In genomic region chr15:25397110-25397509, GRCh38 we compare ENCODE assay signal across 3 cellular contexts.
TF ChIP-seq lines count a peak whose summit lies in the region.

No MANE protein-coding gene starts in this region.

TF ChIP-seq in WTC11, 78 proteins besides CTCF, POLR2A, EP300 and RAD21:
- no peak for TF ChIP-seq NR3C1 (CRISPR knock-in tag; conservative IDR thresholded peaks at IDR 0.05; ENCODE audit: low read depth)
- no peak for TF ChIP-seq ZNF232 (CRISPR knock-in tag; IDR thresholded peaks at IDR 0.05)
- TF ChIP-seq MAX (CRISPR knock-in tag; IDR thresholded peaks at IDR 0.05) = no peak
- no peak for TF ChIP-seq E2F5 (CRISPR knock-in tag; IDR thresholded peaks at IDR 0.05)
- no peak for TF ChIP-seq ZNF396 (CRISPR knock-in tag; IDR thresholded peaks at IDR 0.05; ENCODE audit: borderline replicate concordance)
- TF ChIP-seq CREM (CRISPR knock-in tag; IDR thresholded peaks at IDR 0.05) = no peak
- no peak for TF ChIP-seq CREB1 (CRISPR knock-in tag; IDR thresholded peaks at IDR 0.05)
- TF ChIP-seq ETV6 (CRISPR knock-in tag; IDR thresholded peaks at IDR 0.05) = no peak
- no peak for TF ChIP-seq SOX15 (CRISPR knock-in tag; IDR thresholded peaks at IDR 0.05)
- TF ChIP-seq ZNF671 (CRISPR knock-in tag; IDR thresholded peaks at IDR 0.05) = no peak
- TF ChIP-seq IRF2 (CRISPR knock-in tag; IDR thresholded peaks at IDR 0.05; ENCODE audit: borderline replicate concordance, low read depth) = no peak
- no peak for TF ChIP-seq GRHL2 (CRISPR knock-in tag; IDR thresholded peaks at IDR 0.05; ENCODE audit: insufficient replicate concordance, severe bottlenecking)
- no peak for TF ChIP-seq NR2C2 (CRISPR knock-in tag; IDR thresholded peaks at IDR 0.05)

TF ChIP-seq in endothelial cell of umbilical vein, 7 proteins besides CTCF, POLR2A, EP300 and RAD21:
- TF ChIP-seq MYC (IDR thresholded peaks at IDR 0.05; ENCODE audit: low read depth, low read length) (no peak), MAX (IDR thresholded peaks at IDR 0.05; ENCODE audit: insufficient read depth, insufficient read length) (no peak)

TF ChIP-seq in SK-N-SH, 30 proteins besides CTCF, POLR2A, EP300 and RAD21:
- TF ChIP-seq SMC3 (IDR thresholded peaks at IDR 0.05; ENCODE audit: low read depth, low read length) (no peak), RCOR1 (IDR thresholded peaks at IDR 0.05; ENCODE audit: low read length) (no peak), MXI1 (IDR thresholded peaks at IDR 0.05; ENCODE audit: low read depth, low read length) (no peak), FOSL2 (IDR thresholded peaks at IDR 0.05; ENCODE audit: borderline replicate concordance, low read depth) (no peak), RXRA (IDR thresholded peaks at IDR 0.05; ENCODE audit: borderline replicate concordance, low read depth) (no peak), NFIC (IDR thresholded peaks at IDR 0.05; ENCODE audit: borderline replicate concordance) (no peak), GATA2 (CRISPR knock-in tag; IDR thresholded peaks at IDR 0.05) (no peak), TAF1 (IDR thresholded peaks at IDR 0.05; ENCODE audit: borderline replicate concordance, low read depth, low read length) (no peak), EZH2phosphoT487 (IDR thresholded peaks at IDR 0.05; ENCODE audit: borderline replicate concordance, low read depth) (no peak), POLR2AphosphoS5 (IDR thresholded peaks at IDR 0.05; ENCODE audit: low read depth, low read length) (no peak), FOXM1 (IDR thresholded peaks at IDR 0.05; ENCODE audit: low read depth) (no peak), MAX (IDR thresholded peaks at IDR 0.05; ENCODE audit: low read depth) (no peak), YY1 (IDR thresholded peaks at IDR 0.05; ENCODE audit: low read depth) (no peak), PBX3 (IDR thresholded peaks at IDR 0.05) (no peak), JUND (IDR thresholded peaks at IDR 0.05) (no peak), SIN3A (IDR thresholded peaks at IDR 0.05; ENCODE audit: borderline replicate concordance, low read depth, low read length) (no peak), REST (IDR thresholded peaks at IDR 0.05; ENCODE audit: low read depth, low read length) (no peak), NRF1 (IDR thresholded peaks at IDR 0.05; ENCODE audit: low read depth, low read length) (no peak), ZBTB33 (IDR thresholded peaks at IDR 0.05; ENCODE audit: borderline replicate concordance, low read depth) (no peak)
